Comparison of ENCODE assay signal across 9 cellular contexts in genomic region chr4:57078685-57079521, GRCh38. TPM values are rescaled to one million over a fixed set of nuclear protein-coding genes. Genes with fewer than 3 reads are reported as not detected.
DNase-seq lines count a peak whose midpoint lies in the region; ATAC-seq and TF ChIP-seq lines count a peak whose summit lies in the region.
"Had no signal": no experiment of that assay in that cellular context is flagged by ENCODE, and none has a peak within 500 bp of the region (broad histone marks: within the 10 kb centered on the region; RNA-seq: fewer than 3 reads in every experiment).

No MANE protein-coding gene starts in this region.

- H3K14ac ChIP-seq in H9 (ENCODE audit: insufficient read depth, low read length), result no peak overlapping the region

- H3K9ac ChIP-seq in H9 (ENCODE audit: extremely low read depth, insufficient read length, low read length), result no peak overlapping the region
- peak overlapping the region; percentile 38 for H3K9ac ChIP-seq in NT2/D1 (ENCODE audit: insufficient read length, low read depth)
- no peak overlapping the region for H3K9ac ChIP-seq in rectal smooth muscle tissue (ENCODE audit: low read length)

- H3K4me1 ChIP-seq in H9 (ENCODE audit: insufficient read depth, low read length) (peaks cover 9% of the 10 kb centered on the region), NT2/D1 (ENCODE audit: insufficient read depth, insufficient read length) (no peaks in the 10 kb centered on the region), heart left ventricle (peaks cover 7 to 95% (median 87%) of the 10 kb centered on the region in 12 donors), rectal smooth muscle tissue (ENCODE audit: control insufficient read depth, insufficient read depth, low read length) (peaks cover 14% of the 10 kb centered on the region)

- no peak overlapping the region for H3K4me3 Mint-ChIP-seq in H9
- H3K4me3 Mint-ChIP-seq: T-helper 1 cell treated with Interleukin-12 subunit alpha and Interleukin-12 subunit beta and Interleukin-4 antibody, amounts not matched to agents 30 μg/mL and 1 μg/mL, for 36 hours had no signal

- H3K9me3 ChIP-seq in H9 (ENCODE audit: control insufficient read depth, low read depth, low read length) (no peaks in the 10 kb centered on the region), NT2/D1 (ENCODE audit: insufficient read depth, low read length) (no peaks in the 10 kb centered on the region; the same call in 1 of the 2 replicates), heart left ventricle (no peaks in the 10 kb centered on the region)

- H4K91ac ChIP-seq in H9 (ENCODE audit: insufficient read length, low read depth, low read length), result no peak overlapping the region

- intact Hi-C loops in heart left ventricle (cut with DNase I), result no loop called here

- H2AK5ac ChIP-seq in H9 (ENCODE audit: insufficient read length, low read length), result no peak overlapping the region

- H3K36me3 Mint-ChIP-seq in H9 (ENCODE audit: insufficient read depth in 1 of 3, low read depth in 3 of 3), result no peaks in the 10 kb centered on the region

- no peak for TF ChIP-seq CTCF in H9 (conservative IDR thresholded peaks at IDR 0.05)
- TF ChIP-seq CTCF in heart left ventricle (IDR thresholded peaks at IDR 0.05), result no peak

- H3K4me1 Mint-ChIP-seq in H9, result peaks cover 32 to 43% of the 10 kb centered on the region in 2 experiments

- H2AFZ ChIP-seq in H9 (ENCODE audit: low read length), result no peak overlapping the region

- H2BK120ac ChIP-seq in H9 (ENCODE audit: low read depth, low read length, poor library complexity, severe bottlenecking), result no peak overlapping the region

- no peak overlapping the region for H3K18ac ChIP-seq in H9 (ENCODE audit: insufficient read length, low read depth, low read length)

- peak overlapping the region; percentile 70 to 93 (median 70); a peak in 6 of 7 replicates for H3K27ac Mint-ChIP-seq in H9
- H3K27ac Mint-ChIP-seq: T-helper 1 cell treated with Interleukin-12 subunit alpha and Interleukin-12 subunit beta and Interleukin-4 antibody, amounts not matched to agents 30 μg/mL and 1 μg/mL, for 36 hours had no signal

- no peaks in the 10 kb centered on the region for H3K23me2 ChIP-seq in H9 (ENCODE audit: insufficient read length, low read depth, low read length, poor library complexity, severe bottlenecking)

- H3K4me3 ChIP-seq in NT2/D1 (ENCODE audit: insufficient read length, low read depth), result no peak overlapping the region
- peak overlapping the region in 5 of 12 donors; percentile 3 to 20 (median 4) for H3K4me3 ChIP-seq in heart left ventricle
- peak overlapping the region; percentile 29 for H3K4me3 ChIP-seq in rectal smooth muscle tissue (ENCODE audit: low read length)

- H3K27me3 ChIP-seq in H9 (ENCODE audit: insufficient read depth, low read length) (no peaks in the 10 kb centered on the region), NT2/D1 (ENCODE audit: insufficient read depth, insufficient read length) (no peaks in the 10 kb centered on the region), heart left ventricle (no peaks in the 10 kb centered on the region), rectal smooth muscle tissue (ENCODE audit: control insufficient read depth, insufficient read depth, low read length) (no peaks in the 10 kb centered on the region)

- H2BK12ac ChIP-seq in H9 (ENCODE audit: insufficient read length, low read depth, low read length), result no peak overlapping the region

- H2BK15ac ChIP-seq in H9 (ENCODE audit: low read depth, low read length), result no peak overlapping the region

- H3K56ac ChIP-seq in H9 (ENCODE audit: insufficient read length, low read depth, low read length), result no peak overlapping the region

- H3K4ac ChIP-seq in H9 (ENCODE audit: low read depth, low read length), result no peak overlapping the region

- no peak overlapping the region for H4K8ac ChIP-seq in H9 (replicated peaks; ENCODE audit: insufficient read length, low read depth, low read length)

- no peaks in the 10 kb centered on the region for H3K79me2 ChIP-seq in H9 (ENCODE audit: insufficient read depth, low read length)

- H3K27ac ChIP-seq in H9 (ENCODE audit: insufficient read length, low read depth, low read length), result peak overlapping the region; percentile 36
- peak overlapping the region in 11 of 12 donors; percentile 43 to 87 (median 72) for H3K27ac ChIP-seq in heart left ventricle
- peak overlapping the region; percentile 31 for H3K27ac ChIP-seq in rectal smooth muscle tissue (ENCODE audit: low read depth, low read length)

- no CpG with 5 or more reads among the region's 10 CpGs for WGBS in H9 (ENCODE audit: extremely low coverage, insufficient read length, low lambda C conversion rate)
- WGBS in heart left ventricle, 4 donors, result 26 to 35% (median 34%) methylated on average over 10 of the region's 10 CpGs

- H3K9me3 Mint-ChIP-seq in H9, result no peaks in the 10 kb centered on the region; a peak in 2 of 5 replicates
- H3K9me3 Mint-ChIP-seq: T-helper 1 cell treated with Interleukin-12 subunit alpha and Interleukin-12 subunit beta and Interleukin-4 antibody, amounts not matched to agents 30 μg/mL and 1 μg/mL, for 36 hours had no signal

- ATAC-seq in heart left ventricle, result peak in 3 of 4 donors; percentile 33 to 49 (median 35)

- H3K27me3 Mint-ChIP-seq in H9 (ENCODE audit: low read depth), result peaks cover 6% of the 10 kb centered on the region

- H3T11ph ChIP-seq in H9 (ENCODE audit: low read length), result peak overlapping the region; percentile 70

- no peak overlapping the region for H2BK5ac ChIP-seq in H9 (ENCODE audit: insufficient read length, low read length)

- no peak overlapping the region for H3K23ac ChIP-seq in H9 (ENCODE audit: insufficient read length, low read depth, low read length)

- TF ChIP-seq POLR2A in heart left ventricle (IDR thresholded peaks at IDR 0.05), result no peak

- H4K20me1 ChIP-seq in H9 (ENCODE audit: control insufficient read depth, insufficient read depth, insufficient read length), result no peaks in the 10 kb centered on the region

- peak overlapping the region; percentile 78 for H2BK20ac ChIP-seq in H9 (ENCODE audit: low read depth, low read length, poor library complexity, severe bottlenecking)

- peak; percentile 80 for DNase-seq in H9
- peak; percentile 87 for DNase-seq in NT2/D1 (ENCODE audit: low read depth, low spot score)
- no peak for DNase-seq in heart left ventricle
- no peak for DNase-seq in GM19240 (ENCODE audit: insufficient read length, low spot score)
- DNase-seq in activated CD4-positive, alpha-beta T cell treated with anti-CD3 and anti-CD28 coated beads for 4 hours, result no peak
- DNase-seq in HT-29 (ENCODE audit: low spot score), result no peak
- no peak for DNase-seq in NCI-H526 treated with DMSO at 0.1 percent for 48 hours (lab: John Stamatoyannopoulos, UW)

- no peaks in the 10 kb centered on the region for H3K79me1 ChIP-seq in H9 (ENCODE audit: insufficient read depth, low read depth, low read length, poor library complexity, severe bottlenecking)

- H4K5ac ChIP-seq in H9 (ENCODE audit: insufficient read length, low read depth, low read length), result no peak overlapping the region

- H3K36me3 ChIP-seq in NT2/D1 (ENCODE audit: insufficient read depth, insufficient read length, low read length) (peaks cover 6% of the 10 kb centered on the region), heart left ventricle (peaks cover 0 to 12% (median 3%) of the 10 kb centered on the region in 9 donors), rectal smooth muscle tissue (ENCODE audit: control insufficient read depth, insufficient read depth, low read length) (no peaks in the 10 kb centered on the region)

- H3K4me2 ChIP-seq in H9 (ENCODE audit: insufficient read depth, insufficient read length, low read length), result peak overlapping the region; percentile 2

RNA-seq across cellular contexts. Expression of gene IGFBP7, which starts 31.3 kb away (rescaled TPM):
- 0.37 and 0.42 TPM in 2 replicates for total RNA-seq in H9 (2021)
- 1,000 to 10,000 TPM in 2 of 9 donors, 100 to 1,000 TPM in 7; 494 to 1,088 (median 585) TPM for total RNA-seq in heart left ventricle
- polyA plus RNA-seq in heart left ventricle, result 100 to 1,000 TPM; 458 to 857 TPM
- not detected in 2 replicates for total RNA-seq in HT-29 (2014; rRNA removed; shearing (Covaris generic))

Comparison
In these comparisons a context has a peak if more than half of its experiments do, and no peak if none do; other contexts are left out.
1. DNase-seq: peak in H9 (single experiment) and NT2/D1 (single experiment); none in heart left ventricle (0 of 5), GM19240 (single experiment), activated CD4-positive, alpha-beta T cell treated with anti-CD3 and anti-CD28 coated beads for 4 hours (0 of 2), HT-29 (single experiment) and NCI-H526 treated with DMSO at 0.1 percent for 48 hours (single experiment).
2. RNA of gene IGFBP7, which starts 31.3 kb away (total RNA-seq): 494 to 1,088 TPM in heart left ventricle; 0.37 to 0.42 TPM in H9 and not detected in HT-29; every median in the first group is over 100 times any median in the second.
3. Peak in every context shown above with its lines, with median percentiles within 50 percentile points of each other: H3K27ac ChIP-seq.